16 cellular contexts compared by ENCODE assay signal in the genomic region with DNA sequence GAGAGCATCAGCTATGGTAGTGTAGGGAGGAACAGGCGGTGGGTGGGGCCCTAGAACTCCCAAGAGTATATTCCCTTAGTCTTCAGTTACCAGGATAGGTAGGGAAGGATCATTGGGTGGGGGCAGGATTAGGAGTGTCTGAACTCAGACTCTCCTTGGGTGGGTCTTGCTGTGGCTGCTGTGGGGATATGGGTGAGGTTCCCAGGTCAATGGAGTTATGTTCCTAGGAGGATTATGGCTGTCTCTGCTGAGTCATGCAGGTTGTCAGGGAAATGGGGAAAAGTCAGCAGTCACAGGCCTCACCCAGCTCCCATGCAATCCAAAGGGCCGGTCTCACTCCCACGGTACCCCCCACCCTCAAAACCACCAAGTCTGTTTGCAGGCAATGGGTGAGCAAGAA. TPM values are rescaled to one million over a fixed set of nuclear protein-coding genes. Genes with fewer than 3 reads are reported as not detected.
DNase-seq lines count a peak whose midpoint lies in the region; ATAC-seq, FAIRE-seq and TF ChIP-seq lines count a peak whose summit lies in the region.
"Not testable (repeated sequence)": the region's sequence is repeated elsewhere in the genome, so short reads cannot be mapped to it uniquely, and the experiment has no call there.
"Had no signal": no experiment of that assay in that cellular context is flagged by ENCODE, and none has a peak within 500 bp of the region (broad histone marks: within the 10 kb centered on the region; RNA-seq: fewer than 3 reads in every experiment).

No MANE protein-coding gene starts in this region.

- not testable (repeated sequence) for TF ChIP-seq RAD21 in K562 (CRISPR knock-in tag; conservative IDR thresholded peaks at IDR 0.05 in 1 of 2, IDR thresholded peaks at IDR 0.05 in 1 of 2)

- H3K9me3 ChIP-seq in HEK293 (ENCODE audit: control insufficient read depth, insufficient read depth, low read depth, low read length); K562 (replicated peaks; ENCODE audit: control insufficient read depth, insufficient read depth, low read depth, low read length): not testable (repeated sequence)

- BruUV-seq in K562 (replicated peaks; lab: Mats Ljungman, UMichigan) = not testable (repeated sequence)

- WGBS in K562 (ENCODE audit: insufficient coverage, low coverage, missing lambda C conversion rate) = 76% methylated on average over 3 of the region's 3 CpGs

- not testable (repeated sequence) for H3K4me1 ChIP-seq in HEK293 (ENCODE audit: control insufficient read depth, insufficient read depth, low read length)
- H3K4me1 ChIP-seq in K562 (replicated peaks in 1 of 2; ENCODE audit: control insufficient read depth in 2 of 2, insufficient read depth in 2 of 2, low read length in 2 of 2) = peaks cover 7 to 13% of the 10 kb centered on the region in 2 experiments; a peak in 4 of 5 replicates

- peak; percentile 20 for DNase-seq in HT1080 (ENCODE audit: low read depth)
- DNase-seq in NCI-H2171 treated with DMSO at 0.1 percent for 48 hours (lab: John Stamatoyannopoulos, UW) = peak; percentile 1
- peak; percentile 29 for DNase-seq in NCI-H82 (lab: John Stamatoyannopoulos, UW)
- DNase-seq in K562 (ENCODE audit: extremely low read depth in 1 of 4, low spot score in 3 of 4) = peak in 1 of 4 experiments; percentile 21
- peak; percentile 13 for DNase-seq in epithelial cell of esophagus (ENCODE audit: low read depth)
- not testable (repeated sequence) for DNase-seq in progenitor cell of endocrine pancreas (ENCODE audit: low spot score, unreplicated experiment)
- peak; percentile 34 for DNase-seq in retinal pigment epithelial cell (ENCODE audit: low read depth)

- H3K27me3 Mint-ChIP-seq in progenitor cell of endocrine pancreas = not testable (repeated sequence)

- H4K20me1 ChIP-seq in K562 (replicated peaks; ENCODE audit: control insufficient read depth, insufficient read depth, low read length) = not testable (repeated sequence)

- H3K9me3 Mint-ChIP-seq in progenitor cell of endocrine pancreas (ENCODE audit: low read depth) = peaks cover 11% of the 10 kb centered on the region

- FAIRE-seq in K562 (lab: Jason Lieb, UNC) = not testable (repeated sequence)

- peak; percentile 70 for ATAC-seq in K562

- not testable (repeated sequence) for H3K79me2 ChIP-seq in K562 (ENCODE audit: control insufficient read depth, insufficient read depth, low read length)

- TF ChIP-seq EP300 in K562 (IDR thresholded peaks at IDR 0.05; ENCODE audit: low read length) = not testable (repeated sequence)

- H3K36me3 ChIP-seq in HEK293 (ENCODE audit: control insufficient read depth in 2 of 2, insufficient read depth in 1 of 2, low read length in 2 of 2) = not testable (repeated sequence)
- peaks cover 32% of the 10 kb centered on the region; the same call in 2 of the 3 replicates for H3K36me3 ChIP-seq in K562 (ENCODE audit: control insufficient read depth, insufficient read depth, low read length)

- not testable (repeated sequence) for H3K27ac ChIP-seq in HEK293 (ENCODE audit: extremely low read depth, low read depth, low read length)
- H3K27ac ChIP-seq in K562 (ENCODE audit: extremely low read depth, low read depth, low read length) = peak overlapping the region; percentile 28; the same call in 2 of the 3 replicates

- H3K9ac ChIP-seq in K562 (ENCODE audit: insufficient read depth in 1 of 2, low read depth in 2 of 2, low read length in 2 of 2) = not testable (repeated sequence)

- not testable (repeated sequence) for TF ChIP-seq POLR2A in K562 (conservative IDR thresholded peaks at IDR 0.05)

- not testable (repeated sequence) for H3K4me3 ChIP-seq in HEK293 (ENCODE audit: low read depth, low read length); K562; epithelial cell of esophagus (ENCODE audit: low read length); retinal pigment epithelial cell (ENCODE audit: low read length)

- POLR2A ChIA-PET in HEK293 (lab: Yijun Ruan, JAX) = not testable (repeated sequence)
- POLR2A ChIA-PET in K562 (lab: Yijun Ruan, JAX) = interaction anchor here (1.1 kb wide), 1 partner anchor 20 kb away, joined by 4 read pairs; no protein-coding TSS in a partner anchor

- TF ChIP-seq CTCF in HEK293 (tag by site-specific recombination; IDR thresholded peaks at IDR 0.05); K562 (IDR thresholded peaks at IDR 0.05 in 2 of 3, conservative IDR thresholded peaks at IDR 0.05 in 1 of 3; ENCODE audit: insufficient read depth in 2 of 3, low read depth in 1 of 3, low read length in 3 of 3); epithelial cell of esophagus (IDR thresholded peaks at IDR 0.05; ENCODE audit: insufficient read depth, low read depth, low read length, missing control alignments); progenitor cell of endocrine pancreas (IDR thresholded peaks at IDR 0.05; ENCODE audit: unreplicated experiment); retinal pigment epithelial cell (conservative IDR thresholded peaks at IDR 0.05; ENCODE audit: low read depth, low read length): not testable (repeated sequence)

- H3K4me2 ChIP-seq in K562 (ENCODE audit: insufficient read depth, low read length) = peak overlapping the region; percentile 6; the same call in 1 of the 2 replicates

- not testable (repeated sequence) for H3K4me3 Mint-ChIP-seq in progenitor cell of endocrine pancreas (ENCODE audit: low read depth)

- H3K9me1 ChIP-seq in K562 (ENCODE audit: control insufficient read depth, insufficient read depth, low read length) = not testable (repeated sequence)

- in situ Hi-C loops in K562 (cut with MboI) = not testable (repeated sequence)

- not testable (repeated sequence) for H3K27me3 ChIP-seq in K562 (ENCODE audit: control insufficient read depth in 2 of 2, insufficient read depth in 2 of 2, low read length in 2 of 2)

- H3K27ac Mint-ChIP-seq in progenitor cell of endocrine pancreas = peak overlapping the region; percentile 25

- intact Hi-C loops in K562 (cut with micrococcal nuclease) = not testable (repeated sequence)

- H2AFZ ChIP-seq in K562 (ENCODE audit: low read depth, low read length) = not testable (repeated sequence)

- H3K4me1 Mint-ChIP-seq in progenitor cell of endocrine pancreas (ENCODE audit: low read depth) = not testable (repeated sequence)

- CTCF ChIA-PET in HEK293 (lab: Yijun Ruan, JAX); K562 (lab: Yijun Ruan, JAX; ENCODE audit: low intra/inter-chr PET ratio): not testable (repeated sequence)

- H3K36me3 Mint-ChIP-seq in progenitor cell of endocrine pancreas (ENCODE audit: insufficient read depth) = peaks cover 59% of the 10 kb centered on the region

TF ChIP-seq in HEK293, 187 proteins besides CTCF, POLR2A, EP300 and RAD21 (continues in another document):
- peak; percentile 86 for TF ChIP-seq KLF1 (tag by site-specific recombination; IDR thresholded peaks at IDR 0.05)

TF ChIP-seq in K562, 482 proteins besides CTCF, POLR2A, EP300 and RAD21 (continues in another document):
- TF ChIP-seq MAFF (IDR thresholded peaks at IDR 0.05; ENCODE audit: low read length) = peak; percentile 33; the same call in 1 of the 2 replicates

RNA-seq across cellular contexts. Expression of gene SYCP2L, which starts 32.7 kb away (rescaled TPM):
- total RNA-seq in HT1080 (2014; rRNA removed; shearing (Covaris generic)) = not detected in 2 replicates
- not detected in 2 replicates for polyA plus RNA-seq in HT1080 (2015; cell fraction: cytosol; rRNA removed)
- 0.05 TPM in 1 of 2 replicates, not detected in the other for polyA plus RNA-seq in HT1080 (2015; cell fraction: nucleus; rRNA removed)
- total RNA-seq in K562 (2011; cell fraction: chromatin; rRNA removed; ENCODE audit: low replicate concordance) = 49.5 and 138 TPM in 2 replicates
- total RNA-seq in K562 (2011; cell fraction: nucleolus; rRNA removed) = 18.3 and 30.9 TPM in 2 replicates
- total RNA-seq in K562 (2011; cell fraction: nucleoplasm; rRNA removed) = 67.9 and 97.6 TPM in 2 replicates
- 11.2 and 18.8 TPM in 2 replicates for total RNA-seq in K562 (2014; rRNA removed)
- total RNA-seq in K562 (2014; rRNA removed; fragmentation: Illumina TruSeq; extraction: Trizol) = 29.7 and 29.8 TPM in 2 replicates
- total RNA-seq in K562 (2015; rRNA removed; fragmentation: Illumina TruSeq; extraction: Trizol) = 22.0 and 27.1 TPM in 2 replicates
- total RNA-seq in K562 (2021) = 18.1 and 21.5 TPM in 2 replicates
- 46.9 and 64.9 TPM in 2 replicates for polyA plus RNA-seq in K562 (2011; rRNA removed)
- polyA plus RNA-seq in K562 (2011; cell fraction: cytosol; rRNA removed) = 3.7 and 6.8 TPM in 2 replicates
- polyA plus RNA-seq in K562 (2011; cell fraction: nucleus; rRNA removed) = 83.3 and 135 TPM in 2 replicates
- polyA plus RNA-seq in K562 (2012) = 8.3 and 18.2 TPM in 2 replicates
- 20.6 and 31.5 TPM in 2 replicates for polyA plus RNA-seq in K562 (2014; fragmentation: Illumina TruSeq; extraction: Trizol)
- 10 to 100 TPM; 12.4 to 16.2 TPM for polyA plus RNA-seq in K562 (2014; fragmentation: Nextera tagmentation; extraction: Ambion mirVana)
- 25.0 and 29.9 TPM in 2 replicates for polyA plus RNA-seq in K562 (2014; rRNA removed)
- polyA minus RNA-seq in K562 (2011; rRNA and poly(A)+ RNA removed) = 20.9 and 28.4 TPM in 2 replicates
- 7.8 and 9.1 TPM in 2 replicates for polyA minus RNA-seq in K562 (2011; cell fraction: cytosol; rRNA and poly(A)+ RNA removed)
- 20.5 and 38.4 TPM in 2 replicates for polyA minus RNA-seq in K562 (2011; cell fraction: nucleus; rRNA and poly(A)+ RNA removed)
- total RNA-seq in progenitor cell of endocrine pancreas = 11.8 and 16.8 TPM in 2 replicates
- total RNA-seq: CD4-positive, alpha-beta memory T cell; CD4-positive, CD25-positive, alpha-beta regulatory T cell; CD8-positive, alpha-beta memory T cell; GM12878 had no signal
- polyA plus RNA-seq: CD14-positive monocyte; CD4-positive, alpha-beta memory T cell; CD4-positive, CD25-positive, alpha-beta regulatory T cell; CD8-positive, alpha-beta memory T cell had no signal

RNA-seq across cellular contexts. Expression of gene GCM2, which starts 37.7 kb away (rescaled TPM):
- not detected in 2 replicates for total RNA-seq in HT1080 (2014; rRNA removed; shearing (Covaris generic))
- not detected in 2 replicates for polyA plus RNA-seq in HT1080 (2015; cell fraction: cytosol; rRNA removed)
- polyA plus RNA-seq in HT1080 (2015; cell fraction: nucleus; rRNA removed) = not detected in 2 replicates
- 0.16 TPM in 1 of 2 replicates, not detected in the other for total RNA-seq in K562 (2011; cell fraction: chromatin; rRNA removed; ENCODE audit: low replicate concordance)
- total RNA-seq in K562 (2011; cell fraction: nucleolus; rRNA removed) = not detected in 2 replicates
- total RNA-seq in K562 (2011; cell fraction: nucleoplasm; rRNA removed) = not detected in 2 replicates
- total RNA-seq in K562 (2014; rRNA removed) (not detected in 2 replicates), K562 (2014; rRNA removed; fragmentation: Illumina TruSeq; extraction: Trizol) (not detected in 2 replicates), K562 (2015; rRNA removed; fragmentation: Illumina TruSeq; extraction: Trizol) (not detected in 2 replicates), K562 (2021) (0.11 TPM in 1 of 2 replicates, not detected in the other), progenitor cell of endocrine pancreas (not detected in 2 replicates)
- polyA plus RNA-seq in K562 (2011; rRNA removed) (0.04 TPM in 1 of 2 replicates, not detected in the other), K562 (2014; fragmentation: Illumina TruSeq; extraction: Trizol) (0.07 TPM in 1 of 2 replicates, not detected in the other), K562 (2014; fragmentation: Nextera tagmentation; extraction: Ambion mirVana) (under 1 TPM; 0.01 TPM), K562 (2014; rRNA removed) (not detected in 2 replicates)
- polyA plus RNA-seq in K562 (2011; cell fraction: cytosol; rRNA removed) = 0.07 TPM in 1 of 2 replicates, not detected in the other
- not detected in 2 replicates for polyA plus RNA-seq in K562 (2011; cell fraction: nucleus; rRNA removed)
- polyA plus RNA-seq in K562 (2012) = not detected in 2 replicates
- polyA minus RNA-seq in K562 (2011; rRNA and poly(A)+ RNA removed) = not detected in 2 replicates
- polyA minus RNA-seq in K562 (2011; cell fraction: cytosol; rRNA and poly(A)+ RNA removed) = not detected in 2 replicates
- not detected in 2 replicates for polyA minus RNA-seq in K562 (2011; cell fraction: nucleus; rRNA and poly(A)+ RNA removed)
- total RNA-seq: A673; CD4-positive, alpha-beta memory T cell; CD4-positive, CD25-positive, alpha-beta regulatory T cell; CD8-positive, alpha-beta memory T cell; Daoy; GM12878 had no signal
- polyA plus RNA-seq: AG04450; CD14-positive monocyte; CD4-positive, alpha-beta memory T cell; CD4-positive, CD25-positive, alpha-beta regulatory T cell; CD8-positive, alpha-beta memory T cell; GM12878 had no signal

Comparison
In these comparisons a context has a peak if more than half of its experiments do, and no peak if none do; other contexts are left out.
1. RNA of gene SYCP2L, which starts 32.7 kb away (total RNA-seq): 11.2 to 138 TPM in K562 and 11.8 to 16.8 TPM in progenitor cell of endocrine pancreas; not detected in HT1080; every median in the first group is over 10 times any median in the second.